ENCODE assay signal across 8 cellular contexts in genomic region chr14:22598896-22599244, GRCh38. TPM values are rescaled to one million over a fixed set of nuclear protein-coding genes. Genes with fewer than 3 reads are reported as not detected.
DNase-seq lines count a peak whose midpoint lies in the region; ATAC-seq and TF ChIP-seq lines count a peak whose summit lies in the region.

No MANE protein-coding gene starts in this region.

- no peak overlapping the region for H2BK20ac ChIP-seq in H9 (ENCODE audit: low read depth, low read length, poor library complexity, severe bottlenecking)

- peaks cover 20 to 24% (median 21%) of the 10 kb centered on the region in 3 experiments for H3K36me3 Mint-ChIP-seq in H9 (ENCODE audit: insufficient read depth in 1 of 3, low read depth in 3 of 3)
- peaks cover 18% of the 10 kb centered on the region for H3K36me3 Mint-ChIP-seq in MCF 10A (ENCODE audit: insufficient read depth, unreplicated experiment)

- peak overlapping the region; percentile 97 to 99 (median 97) for H3K27ac Mint-ChIP-seq in H9
- H3K27ac Mint-ChIP-seq in MCF 10A (ENCODE audit: low read depth, unreplicated experiment), result peak overlapping the region; percentile 88

- CTCF ChIA-PET in MCF 10A (lab: Yijun Ruan, JAX), result interaction anchor here (0.5 to 6.3 kb wide), 30 partner anchors 9 to 1841 kb away, joined by 3 to 69 read pairs (median 4); partner anchors contain the start of genes DAD1 and OR6J1

- H3K4me3 ChIP-seq in OCI-LY3 (ENCODE audit: low read length) (peak overlapping the region; percentile 90), smooth muscle cell (peak overlapping the region; percentile 78)

- H3K4me1 ChIP-seq in ES-I3 (ENCODE audit: insufficient read depth, low read length) (peaks cover 7% of the 10 kb centered on the region; the same call in 1 of the 2 replicates), H9 (ENCODE audit: insufficient read depth, low read length) (peaks cover 3% of the 10 kb centered on the region; the same call in 1 of the 2 replicates), OCI-LY3 (ENCODE audit: low read length) (peaks cover 19% of the 10 kb centered on the region), smooth muscle cell (ENCODE audit: low read depth) (peaks cover 4% of the 10 kb centered on the region)

- H3K56ac ChIP-seq in H9 (ENCODE audit: insufficient read length, low read depth, low read length), result no peak overlapping the region

- H2BK120ac ChIP-seq in H9 (ENCODE audit: low read depth, low read length, poor library complexity, severe bottlenecking), result no peak overlapping the region

- BruUV-seq in MCF 10A (replicated peaks; lab: Mats Ljungman, UMichigan), result no TSS peak

- POLR2A ChIA-PET in MCF 10A (lab: Yijun Ruan, JAX), result interaction anchor here (0.5 to 5.4 kb wide), 22 partner anchors 9 to 408 kb away, joined by 3 to 116 read pairs (median 4); partner anchors contain the start of genes DAD1, LRP10, MRPL52 and OR6J1

- H3K4me1 Mint-ChIP-seq in H9 (peaks cover 20% of the 10 kb centered on the region in 2 experiments), MCF 10A (ENCODE audit: insufficient read depth, unreplicated experiment) (peaks cover 15% of the 10 kb centered on the region)

- H2AFZ ChIP-seq in H9 (ENCODE audit: low read length) (no peak overlapping the region), OCI-LY3 (ENCODE audit: low read depth, low read length) (peak overlapping the region; percentile 88), smooth muscle cell (ENCODE audit: low read depth) (peak overlapping the region; percentile 97)

- H3T11ph ChIP-seq in H9 (ENCODE audit: low read length), result no peak overlapping the region

- H3K9me3 ChIP-seq in ES-I3 (ENCODE audit: control insufficient read depth, insufficient read depth, low read length) (no peaks in the 10 kb centered on the region), H9 (ENCODE audit: control insufficient read depth, low read depth, low read length) (no peaks in the 10 kb centered on the region), OCI-LY3 (ENCODE audit: insufficient read depth, low read length) (no peaks in the 10 kb centered on the region), smooth muscle cell (replicated peaks; ENCODE audit: low read depth) (no peaks in the 10 kb centered on the region)

- peak overlapping the region; percentile 98 to 99 for H3K4me3 Mint-ChIP-seq in H9
- H3K4me3 Mint-ChIP-seq in MCF 10A (ENCODE audit: unreplicated experiment), result peak overlapping the region; percentile 97

- no peaks in the 10 kb centered on the region for H3F3A ChIP-seq in smooth muscle cell (ENCODE audit: low read depth)

- intact Hi-C loops in MCF 10A (cut with micrococcal nuclease), result loop anchor here (1.0 kb wide), 1 partner anchor 54 kb away; no protein-coding TSS in a partner anchor

- H3K9me3 Mint-ChIP-seq in H9, result no peaks in the 10 kb centered on the region; a peak in 1 of 5 replicates
- no peaks in the 10 kb centered on the region for H3K9me3 Mint-ChIP-seq in MCF 10A (ENCODE audit: unreplicated experiment)

- H3K4ac ChIP-seq in H9 (ENCODE audit: low read depth, low read length), result no peak overlapping the region

- H3K23me2 ChIP-seq in H9 (ENCODE audit: insufficient read length, low read depth, low read length, poor library complexity, severe bottlenecking), result peaks cover 9% of the 10 kb centered on the region

- no peak for ATAC-seq in GM21360 (IDR thresholded peaks at IDR 0.05; ENCODE audit: unreplicated experiment)

- H2BK5ac ChIP-seq in H9 (ENCODE audit: insufficient read length, low read length), result no peak overlapping the region

- H3K79me1 ChIP-seq in H9 (ENCODE audit: insufficient read depth, low read depth, low read length, poor library complexity, severe bottlenecking), result no peaks in the 10 kb centered on the region

- H3K27me3 Mint-ChIP-seq in H9 (ENCODE audit: low read depth), result peaks cover 1% of the 10 kb centered on the region; the same call in 1 of the 2 replicates
- H3K27me3 Mint-ChIP-seq in MCF 10A (ENCODE audit: insufficient read depth, unreplicated experiment), result peaks cover 20% of the 10 kb centered on the region

- H4K8ac ChIP-seq in H9 (replicated peaks; ENCODE audit: insufficient read length, low read depth, low read length), result no peak overlapping the region

- H4K91ac ChIP-seq in H9 (ENCODE audit: insufficient read length, low read depth, low read length), result no peak overlapping the region

- no peaks in the 10 kb centered on the region for H3K27me3 ChIP-seq in H9 (ENCODE audit: insufficient read depth, low read length)
- H3K27me3 ChIP-seq in OCI-LY3 (ENCODE audit: low read depth, low read length), result peaks cover under 1% of the 10 kb centered on the region
- no peaks in the 10 kb centered on the region for H3K27me3 ChIP-seq in smooth muscle cell (ENCODE audit: low read depth)

- no CpG with 5 or more reads among the region's 5 CpGs for WGBS in H9 (ENCODE audit: extremely low coverage, insufficient read length, low lambda C conversion rate)
- 4% methylated on average over 5 of the region's 5 CpGs for WGBS in smooth muscle cell (ENCODE audit: low lambda C conversion rate)

- H2BK15ac ChIP-seq in H9 (ENCODE audit: low read depth, low read length), result no peak overlapping the region

- DNase-seq in H9 (no peak), MCF 10A (ENCODE audit: unreplicated experiment) (peak; percentile 69), iris pigment epithelial cell (ENCODE audit: low read depth) (peak; percentile 75), smooth muscle cell (lab: John Stamatoyannopoulos, UW; ENCODE audit: unreplicated experiment) (no peak), GF-D8 (lab: John Stamatoyannopoulos, UW) (no peak)

- H3K23ac ChIP-seq in H9 (ENCODE audit: insufficient read length, low read depth, low read length), result no peak overlapping the region

- H3K4me2 ChIP-seq in H9 (ENCODE audit: insufficient read depth, insufficient read length, low read length) (peak overlapping the region; percentile 86), OCI-LY3 (ENCODE audit: low read length) (peak overlapping the region; percentile 81), smooth muscle cell (peak overlapping the region; percentile 92)

- H3K9ac ChIP-seq in ES-I3 (ENCODE audit: low read depth, low read length) (peak overlapping the region; percentile 97), H9 (ENCODE audit: extremely low read depth, insufficient read length, low read length) (peak overlapping the region; percentile 91), OCI-LY3 (ENCODE audit: low read length) (peak overlapping the region; percentile 69), smooth muscle cell (ENCODE audit: low read depth) (no peak overlapping the region)

- H4K20me1 ChIP-seq in H9 (ENCODE audit: control insufficient read depth, insufficient read depth, insufficient read length), result no peaks in the 10 kb centered on the region
- H4K20me1 ChIP-seq in OCI-LY3 (ENCODE audit: insufficient read depth, low read length), result no peaks in the 10 kb centered on the region
- H4K20me1 ChIP-seq in smooth muscle cell (ENCODE audit: low read depth), result no peaks in the 10 kb centered on the region

- no peak overlapping the region for H3K14ac ChIP-seq in H9 (ENCODE audit: insufficient read depth, low read length)

- peak; percentile 55; the same call in 2 of the 3 replicates for TF ChIP-seq CTCF in H9 (conservative IDR thresholded peaks at IDR 0.05)
- TF ChIP-seq CTCF in OCI-LY3 (IDR thresholded peaks at IDR 0.05; ENCODE audit: low read depth, low read length), result peak; percentile 37
- peak; percentile 32 for TF ChIP-seq CTCF in MCF 10A (IDR thresholded peaks at IDR 0.05; ENCODE audit: unreplicated experiment)
- peak; percentile 25 for TF ChIP-seq CTCF in smooth muscle cell (IDR thresholded peaks at IDR 0.05; ENCODE audit: borderline replicate concordance, insufficient read depth, poor library complexity, severe bottlenecking)

- H3K36me3 ChIP-seq in ES-I3 (ENCODE audit: insufficient read depth, low read length) (peaks cover 18% of the 10 kb centered on the region), OCI-LY3 (replicated peaks; ENCODE audit: low read depth, low read length) (peaks cover 2% of the 10 kb centered on the region), smooth muscle cell (ENCODE audit: low read depth) (no peaks in the 10 kb centered on the region)

- no peak overlapping the region for H3K27ac ChIP-seq in H9 (ENCODE audit: insufficient read length, low read depth, low read length)
- H3K27ac ChIP-seq in OCI-LY3 (ENCODE audit: low read length), result no peak overlapping the region
- peak overlapping the region; percentile 82 for H3K27ac ChIP-seq in smooth muscle cell (ENCODE audit: low read depth)

- no peak overlapping the region for H4K5ac ChIP-seq in H9 (ENCODE audit: insufficient read length, low read depth, low read length)

- H3K79me2 ChIP-seq in H9 (ENCODE audit: insufficient read depth, low read length) (no peaks in the 10 kb centered on the region), OCI-LY3 (ENCODE audit: low read length) (no peaks in the 10 kb centered on the region), smooth muscle cell (ENCODE audit: low read depth) (peaks cover 9% of the 10 kb centered on the region)

- H3K18ac ChIP-seq in H9 (ENCODE audit: insufficient read length, low read depth, low read length), result peak overlapping the region; percentile 74

- H2BK12ac ChIP-seq in H9 (ENCODE audit: insufficient read length, low read depth, low read length), result no peak overlapping the region

- H2AK5ac ChIP-seq in H9 (ENCODE audit: insufficient read length, low read length), result no peak overlapping the region

RNA-seq across cellular contexts. Expression of gene ABHD4, which starts 0.8 kb away (rescaled TPM):
- total RNA-seq in H9 (2021) (21.8 and 23.5 TPM in 2 replicates), MCF 10A (2022) (10.3 and 16.7 TPM in 2 replicates), smooth muscle cell (9.7 and 10.5 TPM in 2 replicates)
- polyA plus RNA-seq in smooth muscle cell, result 13.9 and 24.1 TPM in 2 replicates

RNA-seq across cellular contexts. Expression of gene DAD1, which starts 9.8 kb away (rescaled TPM):
- total RNA-seq in H9 (2021) (127 TPM in 2 replicates), MCF 10A (2022) (166 and 210 TPM in 2 replicates), smooth muscle cell (473 and 533 TPM in 2 replicates)
- polyA plus RNA-seq in smooth muscle cell, result 519 and 571 TPM in 2 replicates

RNA-seq across cellular contexts. Expression of gene OR6J1, which starts 45.3 kb away (rescaled TPM):
- total RNA-seq in H9 (2021), result not detected in 2 replicates
- not detected in 2 replicates for total RNA-seq in MCF 10A (2022)
- total RNA-seq in smooth muscle cell, result 0.13 TPM in 1 of 2 replicates, not detected in the other
- not detected in 2 replicates for polyA plus RNA-seq in smooth muscle cell

Comparison
In these comparisons a context has a peak if more than half of its experiments do, and no peak if none do; other contexts are left out.
1. DNase-seq: peak in MCF 10A (single experiment) and iris pigment epithelial cell (single experiment); none in H9 (single experiment), smooth muscle cell (single experiment) and GF-D8 (single experiment).
2. Peak in every context shown above with its lines, with median percentiles within 50 percentile points of each other: H3K4me2 ChIP-seq and CTCF ChIP-seq.